8 cellular contexts compared by ENCODE assay signal in the genomic region with DNA sequence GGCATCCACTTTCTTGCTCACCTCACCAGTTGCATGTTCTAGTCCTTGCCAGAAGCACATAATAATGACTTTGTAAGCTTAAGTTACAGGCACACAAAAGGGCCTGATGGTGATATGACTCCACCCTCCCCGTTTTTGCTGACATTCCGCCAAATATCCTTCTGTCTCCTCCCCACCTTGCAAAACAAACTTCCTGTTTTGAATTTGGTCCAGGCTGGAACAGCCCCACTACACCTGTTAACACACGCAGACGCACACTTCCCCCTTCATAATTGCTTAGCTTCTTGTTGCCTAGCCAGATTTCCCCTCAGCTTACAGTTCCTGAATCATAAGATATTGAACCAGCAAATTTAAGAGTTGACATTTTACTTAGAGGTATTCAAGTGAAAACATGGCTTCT. TPM values are rescaled to one million over a fixed set of nuclear protein-coding genes. Genes with fewer than 3 reads are reported as not detected.
A peak's percentile ranks its signal among the peaks of the same experiment; 100 is the strongest.
DNase-seq lines count a peak whose midpoint lies in the region; ATAC-seq, FAIRE-seq and TF ChIP-seq lines count a peak whose summit lies in the region.

A gene with protein sequence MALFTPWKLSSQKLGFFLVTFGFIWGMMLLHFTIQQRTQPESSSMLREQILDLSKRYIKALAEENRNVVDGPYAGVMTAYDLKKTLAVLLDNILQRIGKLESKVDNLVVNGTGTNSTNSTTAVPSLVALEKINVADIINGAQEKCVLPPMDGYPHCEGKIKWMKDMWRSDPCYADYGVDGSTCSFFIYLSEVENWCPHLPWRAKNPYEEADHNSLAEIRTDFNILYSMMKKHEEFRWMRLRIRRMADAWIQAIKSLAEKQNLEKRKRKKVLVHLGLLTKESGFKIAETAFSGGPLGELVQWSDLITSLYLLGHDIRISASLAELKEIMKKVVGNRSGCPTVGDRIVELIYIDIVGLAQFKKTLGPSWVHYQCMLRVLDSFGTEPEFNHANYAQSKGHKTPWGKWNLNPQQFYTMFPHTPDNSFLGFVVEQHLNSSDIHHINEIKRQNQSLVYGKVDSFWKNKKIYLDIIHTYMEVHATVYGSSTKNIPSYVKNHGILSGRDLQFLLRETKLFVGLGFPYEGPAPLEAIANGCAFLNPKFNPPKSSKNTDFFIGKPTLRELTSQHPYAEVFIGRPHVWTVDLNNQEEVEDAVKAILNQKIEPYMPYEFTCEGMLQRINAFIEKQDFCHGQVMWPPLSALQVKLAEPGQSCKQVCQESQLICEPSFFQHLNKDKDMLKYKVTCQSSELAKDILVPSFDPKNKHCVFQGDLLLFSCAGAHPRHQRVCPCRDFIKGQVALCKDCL (plus strand): TSS at position 269 of the 400 bp plus-strand sequence. CDS start 332 bp downstream, outside the sequence.

- H3K4me1 ChIP-seq in prostate gland (replicated peaks) = peaks cover 4% of the 10 kb centered on the region

- no peaks in the 10 kb centered on the region for H3K9me3 ChIP-seq in prostate gland

- WGBS in prostate gland = 28% methylated on average over 4 of the region's 4 CpGs

- no peak for TF ChIP-seq CTCF in prostate gland (IDR thresholded peaks at IDR 0.05)

- H3K27ac ChIP-seq in prostate gland = no peak within 1 kb of the TSS

- H3K36me3 ChIP-seq in prostate gland = no peaks in the 10 kb centered on the region

- ATAC-seq in HG02623 (IDR thresholded peaks at IDR 0.05; ENCODE audit: unreplicated experiment) (peak; percentile 5), esophagus mucosa (peak; percentile 75)

- no peak for DNase-seq in GM12892 (ENCODE audit: insufficient read length)
- peak; percentile 38 for DNase-seq in NCI-H446 treated with DMSO at 0.1 percent for 48 hours (lab: John Stamatoyannopoulos, UW)
- peak; percentile 56 for DNase-seq in prostate gland (ENCODE audit: low spot score)
- DNase-seq in activated gamma-delta T cell treated with Interleukin-2 at 50 U/mL for 16 hours = no peak
- no peak for DNase-seq in superior temporal gyrus (ENCODE audit: extremely low spot score)
- DNase-seq in kidney tubule cell (ENCODE audit: low spot score) = no peak

- no peaks in the 10 kb centered on the region for H3K27me3 ChIP-seq in prostate gland (replicated peaks; ENCODE audit: insufficient read depth)

- H3K4me3 ChIP-seq in prostate gland = no peak within 1 kb of the TSS

- peak; percentile 86 for FAIRE-seq in GM12892 (lab: Jason Lieb, UNC)

- intact Hi-C loops in prostate gland (cut with DNase I) = no loop called here

- TF ChIP-seq POLR2A in GM12892 (IDR thresholded peaks at IDR 0.05; ENCODE audit: low read depth, low read length) (no peak), prostate gland (IDR thresholded peaks at IDR 0.05) (no peak)

RNA-seq across cellular contexts. Expression of the gene that starts here (rescaled TPM):
- 23.7 TPM for polyA plus RNA-seq in GM12892 (2012; ENCODE audit: missing spikeins)
- total RNA-seq in esophagus mucosa (23.6 TPM), prostate gland (10 to 100 TPM; 20.1 to 83.2 TPM)

Comparison
In these comparisons a context has a peak if more than half of its experiments do, and no peak if none do; other contexts are left out.
1. DNase-seq: peak in NCI-H446 treated with DMSO at 0.1 percent for 48 hours (single experiment) and prostate gland (single experiment); none in GM12892 (single experiment), activated gamma-delta T cell treated with Interleukin-2 at 50 U/mL for 16 hours (single experiment), superior temporal gyrus (single experiment) and kidney tubule cell (single experiment).